28 cellular contexts compared by ENCODE assay signal in genomic region chr15:81263477-81263876, GRCh38.
"Had no signal": no experiment of that assay in that cellular context is flagged by ENCODE, and none has a peak within 500 bp of the region (broad histone marks: within the 10 kb centered on the region; RNA-seq: fewer than 3 reads in every experiment).

No MANE protein-coding gene starts in this region.

- H3K27ac ChIP-seq: adrenal gland, body of pancreas, heart right ventricle, hepatocyte, WERI-Rb-1 had no signal

- H3K27me3 ChIP-seq: body of pancreas, hepatocyte had no signal

- H3K4me2 ChIP-seq: hepatocyte had no signal

- DNase-seq: activated B cell treated with CpG ODN at 0.5 μM for 24 hours; activated CD4-positive, alpha-beta memory T cell treated with anti-CD3 and anti-CD28 coated beads, Interleukin-2, amount 10 ng/mL, durations not matched to agents 7 days and 5 days; activated CD4-positive, alpha-beta T cell treated with anti-CD3 and anti-CD28 coated beads for 48 hours; activated CD4-positive, alpha-beta T cell treated with anti-CD3 and anti-CD28 coated beads, Interleukin-2, amount 50 U/mL, for 4 hours; activated CD8-positive, alpha-beta memory T cell treated with anti-CD3 and anti-CD28 coated beads, Interleukin-2, amount 10 ng/mL, durations not matched to agents 7 days and 5 days; activated CD8-positive, alpha-beta memory T cell treated with anti-CD3 and anti-CD28 coated beads, Interleukin-2, amount 50 U/mL, for 4 hours; activated effector memory CD4-positive, alpha-beta T cell treated with anti-CD3 and anti-CD28 coated beads, Interleukin-2, amount 50 U/mL, for 16 hours; activated naive CD4-positive, alpha-beta T cell treated with anti-CD3 and anti-CD28 coated beads for 36 hours; activated naive CD8-positive, alpha-beta T cell treated with anti-CD3 and anti-CD28 coated beads for 36 hours; activated naive CD8-positive, alpha-beta T cell treated with anti-CD3 and anti-CD28 coated beads, Interleukin-2, amount 50 U/mL, for 24 hours; activated T-cell treated with anti-CD3 and anti-CD28 coated beads, Interleukin-2, amount 50 U/mL, for 1 hour; activated T-cell treated with anti-CD3 and anti-CD28 coated beads, Interleukin-2, amount 50 U/mL, for 48 hours; adrenal gland; amygdala; aorta; body of pancreas; caudate nucleus; cortex of kidney; dermis blood vessel endothelial cell; effector CD4-positive, alpha-beta T cell; effector memory CD8-positive, alpha-beta T cell; foreskin fibroblast; glutamatergic neuron; heart right ventricle; T-cell; T-helper 9 cell; WERI-Rb-1 had no signal

- H3K9me3 ChIP-seq: adrenal gland, body of pancreas, heart right ventricle had no signal

- H3K4me3 ChIP-seq: adrenal gland, body of pancreas, heart right ventricle, hepatocyte had no signal

- H3K36me3 ChIP-seq: adrenal gland, WERI-Rb-1 had no signal
